ENCODE assay signal across 8 cellular contexts in the genomic region with DNA sequence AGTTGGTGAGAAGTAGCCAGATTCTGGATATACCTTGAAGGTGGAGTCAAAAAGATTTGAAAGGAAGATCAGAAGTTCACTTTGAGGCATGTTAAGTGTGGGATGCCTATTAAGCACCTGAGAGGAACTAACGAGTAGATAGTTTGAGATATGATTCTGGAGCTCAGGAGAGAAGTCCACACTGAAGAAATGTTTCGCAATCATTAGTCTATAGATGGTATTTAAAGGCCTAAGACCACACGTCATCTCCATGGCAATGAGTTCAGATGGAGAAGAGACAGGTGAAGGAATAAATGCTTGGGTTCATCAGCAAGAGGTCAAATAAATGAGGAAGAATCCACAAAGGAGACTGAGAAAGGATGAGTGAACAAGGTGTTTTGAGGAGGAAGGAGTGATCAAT.
"Had no signal": no experiment of that assay in that cellular context is flagged by ENCODE, and none has a peak within 500 bp of the region (broad histone marks: within the 10 kb centered on the region; RNA-seq: fewer than 3 reads in every experiment).

No MANE protein-coding gene starts in this region.

- H2AFZ ChIP-seq: GM23338 had no signal

- H3K4me3 ChIP-seq: GM23338, HAP-1 had no signal

- H3K9me3 ChIP-seq: HAP-1 had no signal

- ATAC-seq: GM23338, HCT116 had no signal

- H3K36me3 ChIP-seq: HAP-1 had no signal

- H3K4me1 ChIP-seq: HAP-1 had no signal

- DNase-seq: H7, HFFc6, Kasumi-1, KG1 had no signal

- FAIRE-seq: HTR-8/SVneo had no signal

- H3K4me2 ChIP-seq: GM23338 had no signal
